Comparison of ENCODE assay signal across 12 cellular contexts in the genomic region with DNA sequence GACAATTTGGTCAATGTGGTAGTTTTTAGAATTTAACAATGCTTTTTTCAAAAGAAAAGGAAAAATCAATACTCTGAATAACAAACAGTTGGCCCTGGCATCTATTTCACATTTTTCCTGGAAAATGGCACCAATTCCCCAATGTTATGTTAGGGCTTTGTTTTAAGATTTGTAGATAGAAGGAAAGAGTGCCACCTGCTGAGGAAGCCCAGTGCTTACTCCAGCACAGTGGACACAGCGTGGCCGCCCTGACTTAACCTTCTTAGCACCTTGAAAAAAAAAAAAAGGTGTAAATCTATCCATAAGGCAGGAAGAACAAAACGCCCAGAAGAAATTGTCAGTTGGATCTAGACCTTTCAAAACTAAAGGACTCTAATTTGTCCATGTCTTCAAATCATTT.
A peak's percentile ranks its signal among the peaks of the same experiment; 100 is the strongest.
DNase-seq lines count a peak whose midpoint lies in the region; ATAC-seq and TF ChIP-seq lines count a peak whose summit lies in the region.
"Had no signal": no experiment of that assay in that cellular context is flagged by ENCODE, and none has a peak within 500 bp of the region (broad histone marks: within the 10 kb centered on the region; RNA-seq: fewer than 3 reads in every experiment).

No MANE protein-coding gene starts in this region.

- CTCF ChIA-PET in SK-N-SH (lab: Yijun Ruan, JAX) = no interaction called here

- no peaks in the 10 kb centered on the region for H4K20me1 ChIP-seq in SK-N-SH (ENCODE audit: insufficient read depth)
- no peaks in the 10 kb centered on the region for H4K20me1 ChIP-seq in hepatocyte (ENCODE audit: insufficient read depth, poor library complexity, severe bottlenecking)

- H3K27me3 ChIP-seq in SK-N-SH (ENCODE audit: insufficient read depth) = no peaks in the 10 kb centered on the region
- H3K27me3 ChIP-seq in RWPE2 (ENCODE audit: insufficient read depth, poor library complexity, severe bottlenecking) = no peaks in the 10 kb centered on the region
- H3K27me3 ChIP-seq in hepatocyte = no peaks in the 10 kb centered on the region
- no peaks in the 10 kb centered on the region for H3K27me3 ChIP-seq in testis
- H3K27me3 ChIP-seq: upper lobe of left lung had no signal

- H2AFZ ChIP-seq in SK-N-SH (ENCODE audit: low read depth) = no peak overlapping the region
- H2AFZ ChIP-seq in hepatocyte = no peak overlapping the region

- H3K27ac ChIP-seq in SK-N-SH (ENCODE audit: low read depth in 2 of 2, low read length in 1 of 2) = no peak overlapping the region
- H3K27ac ChIP-seq in RWPE2 (ENCODE audit: poor library complexity, severe bottlenecking) = no peak overlapping the region
- H3K27ac ChIP-seq in hepatocyte = no peak overlapping the region
- no peak overlapping the region for H3K27ac ChIP-seq in testis
- H3K27ac ChIP-seq: upper lobe of left lung had no signal

- intact Hi-C loops in testis (cut with DNase I; ENCODE audit: low total_unique reads) = no loop called here

- peak; percentile 31 for DNase-seq in SK-N-SH
- DNase-seq in RWPE2 (ENCODE audit: low spot score) = no peak
- DNase-seq in hepatocyte (ENCODE audit: low spot score) = peak; percentile 63
- DNase-seq in testis = peak; percentile 75
- no peak for DNase-seq in AML-193 (lab: John Stamatoyannopoulos, UW)
- DNase-seq: cortex of kidney had no signal

- TF ChIP-seq POLR2A in testis (IDR thresholded peaks at IDR 0.05) = no peak

- WGBS in SK-N-SH (ENCODE audit: low lambda C conversion rate) = 46% methylated on average over 3 of the region's 3 CpGs
- 33% methylated on average over 3 of the region's 3 CpGs for WGBS in hepatocyte (ENCODE audit: low lambda C conversion rate, missing lambda C conversion rate)
- 31 to 35% methylated on average over 3 of the region's 3 CpGs for WGBS in testis, 2 donors

- H3K4me3 ChIP-seq in SK-N-SH (ENCODE audit: low read depth in 2 of 2, low read length in 1 of 2) = peak overlapping the region in 1 of 2 experiments; percentile 5; a peak in 1 of 4 replicates
- no peak overlapping the region for H3K4me3 ChIP-seq in RWPE2 (ENCODE audit: severe bottlenecking)
- H3K4me3 ChIP-seq in hepatocyte = no peak overlapping the region
- peak overlapping the region in 1 of 2 donors; percentile 18 for H3K4me3 ChIP-seq in testis
- H3K4me3 ChIP-seq: upper lobe of left lung had no signal

- ATAC-seq in SK-N-SH treated with all-trans-retinoic acid at 6 μM for 48 hours (no peak), RWPE2 (ENCODE audit: low read depth) (peak; percentile 67; the same call in 2 of the 3 replicates), GM18867 (IDR thresholded peaks at IDR 0.05; ENCODE audit: unreplicated experiment) (no peak), HG03378 (IDR thresholded peaks at IDR 0.05; ENCODE audit: unreplicated experiment) (no peak)
- ATAC-seq: activated T-helper 17 cell treated with anti-CD3 and anti-CD28 coated beads, Interleukin-2, amount 50 U/mL, for 72 hours; natural killer cell treated with Interleukin-12 subunit alpha and Interleukin-12 subunit beta and Interleukin-15 and Interleukin-18, amount 100 ng/mL, for 72 hours had no signal

- POLR2A ChIA-PET in SK-N-SH (lab: Yijun Ruan, JAX) = no interaction called here

- no peak overlapping the region for H3K9ac ChIP-seq in SK-N-SH

- no peak for TF ChIP-seq CTCF in SK-N-SH (IDR thresholded peaks at IDR 0.05)
- TF ChIP-seq CTCF in RWPE2 (IDR thresholded peaks at IDR 0.05; ENCODE audit: poor library complexity, severe bottlenecking) = peak; percentile 39
- peak; percentile 58 for TF ChIP-seq CTCF in hepatocyte (IDR thresholded peaks at IDR 0.05; ENCODE audit: poor library complexity)
- TF ChIP-seq CTCF in testis (IDR thresholded peaks at IDR 0.05) = peak in 1 of 3 experiments; percentile 15

- TF ChIP-seq EP300 in SK-N-SH (IDR thresholded peaks at IDR 0.05; ENCODE audit: borderline replicate concordance in 1 of 2, low read depth in 1 of 2, low read length in 1 of 2) = no peak

- H3K4me2 ChIP-seq in SK-N-SH (no peak overlapping the region), hepatocyte (no peak overlapping the region)

- TF ChIP-seq RAD21 in SK-N-SH (IDR thresholded peaks at IDR 0.05; ENCODE audit: low read length) = peak; percentile 58

- H3K9me2 ChIP-seq in SK-N-SH = no peaks in the 10 kb centered on the region
- no peaks in the 10 kb centered on the region for H3K9me2 ChIP-seq in hepatocyte (replicated peaks; ENCODE audit: insufficient read depth)

- H3K4me1 ChIP-seq in SK-N-SH (ENCODE audit: control insufficient read depth in 1 of 2, insufficient read depth in 2 of 2, low read depth in 1 of 2, low read length in 1 of 2) (no peaks in the 10 kb centered on the region), RWPE2 (ENCODE audit: insufficient read depth, poor library complexity, severe bottlenecking) (no peaks in the 10 kb centered on the region), hepatocyte (ENCODE audit: insufficient read depth) (no peaks in the 10 kb centered on the region), testis (no peaks in the 10 kb centered on the region)
- H3K4me1 ChIP-seq: upper lobe of left lung had no signal

- no peaks in the 10 kb centered on the region for H3K36me3 ChIP-seq in SK-N-SH (replicated peaks in 1 of 2; ENCODE audit: control insufficient read depth in 1 of 2, insufficient read depth in 2 of 2, low read length in 1 of 2)
- H3K36me3 ChIP-seq in RWPE2 (ENCODE audit: low read depth) = no peaks in the 10 kb centered on the region
- H3K36me3 ChIP-seq in hepatocyte (replicated peaks; ENCODE audit: insufficient read depth, low read depth) = no peaks in the 10 kb centered on the region
- H3K36me3 ChIP-seq in testis (ENCODE audit: low read depth, missing control alignments) = no peaks in the 10 kb centered on the region
- H3K36me3 ChIP-seq: upper lobe of left lung had no signal

- H3K9me3 ChIP-seq in SK-N-SH (no peaks in the 10 kb centered on the region), RWPE2 (ENCODE audit: severe bottlenecking) (no peaks in the 10 kb centered on the region), hepatocyte (ENCODE audit: low read depth) (no peaks in the 10 kb centered on the region), testis (no peaks in the 10 kb centered on the region)
- H3K9me3 ChIP-seq: upper lobe of left lung had no signal

- no peaks in the 10 kb centered on the region for H3F3A ChIP-seq in SK-N-SH (replicated peaks; ENCODE audit: insufficient read depth)

- no peaks in the 10 kb centered on the region for H3K79me2 ChIP-seq in SK-N-SH (ENCODE audit: insufficient read depth)
- no peaks in the 10 kb centered on the region for H3K79me2 ChIP-seq in hepatocyte

TF ChIP-seq in SK-N-SH, 30 proteins besides CTCF, POLR2A, EP300 and RAD21:
- TF ChIP-seq CHD2 (IDR thresholded peaks at IDR 0.05; ENCODE audit: low read length, partially characterized antibody) (no peak), SMC3 (IDR thresholded peaks at IDR 0.05; ENCODE audit: low read depth, low read length) (peak; percentile 20; the same call in 1 of the 2 replicates)

TF ChIP-seq in SK-N-SH treated with all-trans-retinoic acid at 6 μM for 48 hours, 23 proteins besides CTCF, POLR2A, EP300 and RAD21 (continues in another document):
- TF ChIP-seq CSDC2 (CRISPR knock-in tag; IDR thresholded peaks at IDR 0.05) (no peak), ESRRG (CRISPR knock-in tag; IDR thresholded peaks at IDR 0.05) (no peak), ZC3H10 (CRISPR knock-in tag; IDR thresholded peaks at IDR 0.05) (no peak), BACH2 (CRISPR knock-in tag; IDR thresholded peaks at IDR 0.05; ENCODE audit: borderline replicate concordance) (no peak), ZFP3 (CRISPR knock-in tag; IDR thresholded peaks at IDR 0.05) (no peak), ISL1 (CRISPR knock-in tag; IDR thresholded peaks at IDR 0.05) (no peak), ZNF565 (CRISPR knock-in tag; conservative IDR thresholded peaks at IDR 0.05; ENCODE audit: low read depth) (no peak), OSR1 (CRISPR knock-in tag; IDR thresholded peaks at IDR 0.05) (no peak), GLIS3 (CRISPR knock-in tag; IDR thresholded peaks at IDR 0.05) (no peak), TOX (CRISPR knock-in tag; IDR thresholded peaks at IDR 0.05; ENCODE audit: borderline replicate concordance) (no peak)
- TF ChIP-seq, protein P1, sequence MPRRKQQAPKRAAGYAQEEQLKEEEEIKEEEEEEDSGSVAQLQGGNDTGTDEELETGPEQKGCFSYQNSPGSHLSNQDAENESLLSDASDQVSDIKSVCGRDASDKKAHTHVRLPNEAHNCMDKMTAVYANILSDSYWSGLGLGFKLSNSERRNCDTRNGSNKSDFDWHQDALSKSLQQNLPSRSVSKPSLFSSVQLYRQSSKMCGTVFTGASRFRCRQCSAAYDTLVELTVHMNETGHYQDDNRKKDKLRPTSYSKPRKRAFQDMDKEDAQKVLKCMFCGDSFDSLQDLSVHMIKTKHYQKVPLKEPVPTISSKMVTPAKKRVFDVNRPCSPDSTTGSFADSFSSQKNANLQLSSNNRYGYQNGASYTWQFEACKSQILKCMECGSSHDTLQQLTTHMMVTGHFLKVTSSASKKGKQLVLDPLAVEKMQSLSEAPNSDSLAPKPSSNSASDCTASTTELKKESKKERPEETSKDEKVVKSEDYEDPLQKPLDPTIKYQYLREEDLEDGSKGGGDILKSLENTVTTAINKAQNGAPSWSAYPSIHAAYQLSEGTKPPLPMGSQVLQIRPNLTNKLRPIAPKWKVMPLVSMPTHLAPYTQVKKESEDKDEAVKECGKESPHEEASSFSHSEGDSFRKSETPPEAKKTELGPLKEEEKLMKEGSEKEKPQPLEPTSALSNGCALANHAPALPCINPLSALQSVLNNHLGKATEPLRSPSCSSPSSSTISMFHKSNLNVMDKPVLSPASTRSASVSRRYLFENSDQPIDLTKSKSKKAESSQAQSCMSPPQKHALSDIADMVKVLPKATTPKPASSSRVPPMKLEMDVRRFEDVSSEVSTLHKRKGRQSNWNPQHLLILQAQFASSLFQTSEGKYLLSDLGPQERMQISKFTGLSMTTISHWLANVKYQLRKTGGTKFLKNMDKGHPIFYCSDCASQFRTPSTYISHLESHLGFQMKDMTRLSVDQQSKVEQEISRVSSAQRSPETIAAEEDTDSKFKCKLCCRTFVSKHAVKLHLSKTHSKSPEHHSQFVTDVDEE (CRISPR knock-in tag; IDR thresholded peaks at IDR 0.05) = no peak
- TF ChIP-seq, protein P2, sequence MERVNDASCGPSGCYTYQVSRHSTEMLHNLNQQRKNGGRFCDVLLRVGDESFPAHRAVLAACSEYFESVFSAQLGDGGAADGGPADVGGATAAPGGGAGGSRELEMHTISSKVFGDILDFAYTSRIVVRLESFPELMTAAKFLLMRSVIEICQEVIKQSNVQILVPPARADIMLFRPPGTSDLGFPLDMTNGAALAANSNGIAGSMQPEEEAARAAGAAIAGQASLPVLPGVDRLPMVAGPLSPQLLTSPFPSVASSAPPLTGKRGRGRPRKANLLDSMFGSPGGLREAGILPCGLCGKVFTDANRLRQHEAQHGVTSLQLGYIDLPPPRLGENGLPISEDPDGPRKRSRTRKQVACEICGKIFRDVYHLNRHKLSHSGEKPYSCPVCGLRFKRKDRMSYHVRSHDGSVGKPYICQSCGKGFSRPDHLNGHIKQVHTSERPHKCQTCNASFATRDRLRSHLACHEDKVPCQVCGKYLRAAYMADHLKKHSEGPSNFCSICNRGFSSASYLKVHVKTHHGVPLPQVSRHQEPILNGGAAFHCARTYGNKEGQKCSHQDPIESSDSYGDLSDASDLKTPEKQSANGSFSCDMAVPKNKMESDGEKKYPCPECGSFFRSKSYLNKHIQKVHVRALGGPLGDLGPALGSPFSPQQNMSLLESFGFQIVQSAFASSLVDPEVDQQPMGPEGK (CRISPR knock-in tag; IDR thresholded peaks at IDR 0.05; ENCODE audit: borderline replicate concordance) = no peak

Comparison
In these comparisons a context has a peak if more than half of its experiments do, and no peak if none do; other contexts are left out.
1. DNase-seq: peak in SK-N-SH (single experiment), hepatocyte (single experiment) and testis (single experiment); none in RWPE2 (single experiment) and AML-193 (0 of 2).